In genomic region chr2:85181093-85181685, GRCh38 we compare ENCODE assay signal across 13 cellular contexts. TPM values are rescaled to one million over a fixed set of nuclear protein-coding genes. Genes with fewer than 3 reads are reported as not detected.
A peak's percentile ranks its signal among the peaks of the same experiment; 100 is the strongest.
DNase-seq lines count a peak whose midpoint lies in the region; ATAC-seq and TF ChIP-seq lines count a peak whose summit lies in the region.
"Had no signal": no experiment of that assay in that cellular context is flagged by ENCODE, and none has a peak within 500 bp of the region (broad histone marks: within the 10 kb centered on the region; RNA-seq: fewer than 3 reads in every experiment).

No MANE protein-coding gene starts in this region.

- H3K4me1 Mint-ChIP-seq in neural progenitor cell = peaks cover 47% of the 10 kb centered on the region

- H3K4me3 ChIP-seq in HUES64 (ENCODE audit: low read length) (no peak overlapping the region), brain microvascular endothelial cell (ENCODE audit: low read depth, low read length) (no peak overlapping the region), neural progenitor cell (no peak overlapping the region)
- H3K4me3 ChIP-seq: lung had no signal

- peaks cover 40% of the 10 kb centered on the region for H3F3A ChIP-seq in neural progenitor cell (ENCODE audit: low read depth)

- no peak overlapping the region for H2AFZ ChIP-seq in neural progenitor cell (replicated peaks)

- H3K4me2 ChIP-seq in neural progenitor cell = peak overlapping the region; percentile 35

- peaks cover 3% of the 10 kb centered on the region for H3K9me3 Mint-ChIP-seq in neural progenitor cell
- H3K9me3 Mint-ChIP-seq: central memory CD8-positive, alpha-beta T cell had no signal

- H3K36me3 Mint-ChIP-seq in neural progenitor cell = peaks cover 13% of the 10 kb centered on the region

- H3K27ac Mint-ChIP-seq in neural progenitor cell = peak overlapping the region; percentile 15

- peaks cover 7% of the 10 kb centered on the region for H3K27me3 Mint-ChIP-seq in neural progenitor cell (ENCODE audit: insufficient read depth, low read depth)

- H3K9me3 ChIP-seq in HUES64 (ENCODE audit: insufficient read depth, low read depth, low read length) = no peaks in the 10 kb centered on the region
- H3K9me3 ChIP-seq in neural progenitor cell (ENCODE audit: low read depth) = no peaks in the 10 kb centered on the region

- H3K36me3 ChIP-seq in HUES64 (ENCODE audit: insufficient read depth, low read length) (peaks cover 6% of the 10 kb centered on the region; the same call in 1 of the 2 replicates), brain microvascular endothelial cell (replicated peaks) (no peaks in the 10 kb centered on the region), neural progenitor cell (no peaks in the 10 kb centered on the region)

- H3K79me2 ChIP-seq in neural progenitor cell (ENCODE audit: low read depth) = peaks cover 39% of the 10 kb centered on the region

- H4K20me1 ChIP-seq in neural progenitor cell (ENCODE audit: low read depth) = peaks cover 21% of the 10 kb centered on the region

- peak; percentile 30 for TF ChIP-seq CTCF in brain microvascular endothelial cell (IDR thresholded peaks at IDR 0.05; ENCODE audit: low read depth, low read length, missing control alignments)
- peak; percentile 19 for TF ChIP-seq CTCF in neural progenitor cell (IDR thresholded peaks at IDR 0.05)

- WGBS in HUES64 = 59% methylated on average over 5 of the region's 5 CpGs

- H3K9ac ChIP-seq in HUES64 (ENCODE audit: low read depth, low read length) (no peak overlapping the region), neural progenitor cell (no peak overlapping the region)

- H3K27ac ChIP-seq in HUES64 (ENCODE audit: low read depth, low read length) = 0 out of 2 replicates have a peak overlapping the region, but pooled peaks have one; percentile 4
- no peak overlapping the region for H3K27ac ChIP-seq in brain microvascular endothelial cell
- H3K27ac ChIP-seq in neural progenitor cell = no peak overlapping the region

- no peak overlapping the region for H3K4me3 Mint-ChIP-seq in neural progenitor cell
- H3K4me3 Mint-ChIP-seq: central memory CD8-positive, alpha-beta T cell had no signal

- DNase-seq in DMS153 treated with DMSO at 0.1 percent for 48 hours (lab: John Stamatoyannopoulos, UW; ENCODE audit: unreplicated experiment) = peak; percentile 23
- no peak for DNase-seq in DMS153 (lab: John Stamatoyannopoulos, UW)
- DNase-seq in brain microvascular endothelial cell = no peak
- peak; percentile 24 for DNase-seq in neural progenitor cell (ENCODE audit: low spot score)
- no peak for DNase-seq in activated CD4-positive, alpha-beta T cell treated with anti-CD3 and anti-CD28 coated beads for 48 hours
- DNase-seq in NCI-H1436 treated with DMSO at 0.1 percent for 48 hours (lab: John Stamatoyannopoulos, UW) = no peak
- DNase-seq: GDM1, T1000 had no signal

- no peaks in the 10 kb centered on the region for H3K27me3 ChIP-seq in HUES64 (ENCODE audit: insufficient read depth, low read length)
- no peaks in the 10 kb centered on the region for H3K27me3 ChIP-seq in brain microvascular endothelial cell (replicated peaks)
- no peaks in the 10 kb centered on the region for H3K27me3 ChIP-seq in neural progenitor cell

- in situ Hi-C loops in brain microvascular endothelial cell (cut with HindIII; ENCODE audit: low pct_ligation_motif_present, low sequenced_read_pairs) = no loop called here

- ATAC-seq in GM21528 (IDR thresholded peaks at IDR 0.05; ENCODE audit: low FRiP score, unreplicated experiment) = no peak

- H3K4me1 ChIP-seq in HUES64 (ENCODE audit: insufficient read depth, low read length) (peaks cover 47% of the 10 kb centered on the region), neural progenitor cell (peaks cover 36% of the 10 kb centered on the region)

RNA-seq across cellular contexts. Expression of gene TCF7L1, which starts 48.0 kb away (rescaled TPM):
- 73.4 TPM for polyA plus RNA-seq in HUES64 (2013, experiment 1 of 2)
- polyA plus RNA-seq in HUES64 (2013, experiment 2 of 2) = 71.3 TPM
- 1.0 and 3.7 TPM in 2 replicates for total RNA-seq in neural progenitor cell (ENCODE audit: low replicate concordance)
- total RNA-seq: A172 had no signal

Comparison
In these comparisons a context has a peak if more than half of its experiments do, and no peak if none do; other contexts are left out.
1. DNase-seq: peak in DMS153 treated with DMSO at 0.1 percent for 48 hours (single experiment) and neural progenitor cell (single experiment); none in DMS153 (single experiment), brain microvascular endothelial cell (single experiment), activated CD4-positive, alpha-beta T cell treated with anti-CD3 and anti-CD28 coated beads for 48 hours (single experiment) and NCI-H1436 treated with DMSO at 0.1 percent for 48 hours (single experiment).